In the genomic region with DNA sequence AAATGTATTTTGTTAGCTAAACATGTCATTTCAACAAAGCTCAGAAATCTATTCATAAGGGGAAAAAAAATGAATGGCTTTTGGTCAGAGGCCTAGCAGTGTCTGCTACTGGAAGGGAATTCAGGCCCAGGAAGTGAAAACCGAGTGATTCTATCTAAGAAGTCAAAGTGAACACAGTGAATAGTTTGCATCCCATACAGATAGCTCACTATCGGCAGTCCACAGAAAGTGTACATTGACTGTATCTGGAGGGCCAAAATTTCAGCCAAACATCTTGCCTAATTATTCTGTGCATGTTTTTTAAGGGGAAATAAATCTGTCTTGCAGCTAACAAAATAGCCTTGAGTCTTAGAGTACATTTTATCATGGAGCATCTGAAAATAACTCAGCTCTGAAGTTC, we compare ENCODE assay signal across 34 cellular contexts.
"Had no signal": no experiment of that assay in that cellular context is flagged by ENCODE, and none has a peak within 500 bp of the region (broad histone marks: within the 10 kb centered on the region; RNA-seq: fewer than 3 reads in every experiment).

No MANE protein-coding gene starts in this region.

- DNase-seq: activated CD4-positive, alpha-beta T cell treated with anti-CD3 and anti-CD28 coated beads for 48 hours; activated CD4-positive, alpha-beta T cell treated with anti-CD3 and anti-CD28 coated beads, Interleukin-2, amount 50 U/mL, for 48 hours; activated CD8-positive, alpha-beta memory T cell treated with anti-CD3 and anti-CD28 coated beads, Interleukin-2, amount 50 U/mL, for 4 hours; activated gamma-delta T cell; activated naive CD4-positive, alpha-beta T cell treated with anti-CD3 and anti-CD28 coated beads, Interleukin-2, amount 50 U/mL, for 16 hours; activated naive CD8-positive, alpha-beta T cell treated with anti-CD3 and anti-CD28 coated beads, Interleukin-2, amount 50 U/mL, for 24 hours; activated T-cell treated with anti-CD3 and anti-CD28 coated beads, Interleukin-2, amount 50 U/mL, for 1 hour; dermis blood vessel endothelial cell; effector CD4-positive, alpha-beta T cell; hippocampal formation; immature natural killer cell; naive B cell; nephron progenitor cell; ovary; right lobe of liver; stimulated activated CD4-positive, alpha-beta T cell treated with anti-CD3 and anti-CD28 coated beads, Interleukin-12 subunit alpha, Interleukin-12 subunit beta, amount 100 ng/mL, for 4 hours; stimulated activated CD4-positive, alpha-beta T cell treated with anti-CD3 and anti-CD28 coated beads, Interleukin-4, amount 100 ng/mL, for 1 hour; stimulated activated naive CD8-positive, alpha-beta T cell treated with anti-CD3 and anti-CD28 coated beads, Interleukin-15, amount 100 ng/mL, for 72 hours; substantia nigra; T-helper 9 cell; uterus; WERI-Rb-1 had no signal

- H3K36me3 ChIP-seq: esophagus muscularis mucosa, neutrophil, ovary, right lobe of liver, uterus, WERI-Rb-1 had no signal

- H3K27me3 Mint-ChIP-seq: activated naive CD8-positive, alpha-beta T cell treated with anti-CD3 and anti-CD28 coated beads, Interleukin-2, amount 50 U/mL, for 24 hours; progenitor cell of endocrine pancreas; stimulated activated naive CD8-positive, alpha-beta T cell treated with anti-CD3 and anti-CD28 coated beads, Interleukin-15, amount 100 ng/mL, for 72 hours had no signal

- ATAC-seq: activated CD4-positive, CD25-positive, alpha-beta regulatory T cell treated with anti-CD3 and anti-CD28 coated beads, Interleukin-2, amount 50 U/mL, for 24 hours; activated naive CD8-positive, alpha-beta T cell treated with anti-CD3 and anti-CD28 coated beads, Interleukin-2, amount 50 U/mL, for 24 hours; right lobe of liver; stimulated activated memory B cell treated with anti-CD40 and anti-IgM and Interleukin-4, amounts not matched to agents 10 μg/mL and 1 μg/mL and 100 μg/mL, for 72 hours; stimulated activated naive CD8-positive, alpha-beta T cell treated with anti-CD3 and anti-CD28 coated beads, Interleukin-15, amount 100 ng/mL, for 72 hours had no signal

- H3K4me1 ChIP-seq: esophagus muscularis mucosa, right lobe of liver, uterus had no signal

- H3K27ac ChIP-seq: esophagus muscularis mucosa, neutrophil, ovary, right lobe of liver, uterus, WERI-Rb-1 had no signal

- H3K9me3 ChIP-seq: esophagus muscularis mucosa, neutrophil, ovary, right lobe of liver, uterus had no signal

- H3K4me3 Mint-ChIP-seq: activated naive CD8-positive, alpha-beta T cell treated with anti-CD3 and anti-CD28 coated beads, Interleukin-2, amount 50 U/mL, for 24 hours; central memory CD8-positive, alpha-beta T cell; immature natural killer cell; mesothelial cell of epicardium; naive B cell; nephron progenitor cell; stimulated activated memory B cell treated with anti-CD40 and anti-IgM and Interleukin-4, amounts not matched to agents 10 μg/mL and 1 μg/mL and 100 μg/mL, for 72 hours; stimulated activated naive CD8-positive, alpha-beta T cell treated with anti-CD3 and anti-CD28 coated beads, Interleukin-15, amount 100 ng/mL, for 72 hours; T-helper 1 cell treated with Interleukin-12 subunit alpha and Interleukin-12 subunit beta and Interleukin-4 antibody, amounts not matched to agents 30 μg/mL and 1 μg/mL, for 36 hours; type B pancreatic cell had no signal

- H3K27ac Mint-ChIP-seq: immature natural killer cell; mesothelial cell of epicardium; naive B cell; nephron progenitor cell; progenitor cell of endocrine pancreas; stimulated activated memory B cell treated with anti-CD40 and anti-IgM and Interleukin-4, amounts not matched to agents 10 μg/mL and 1 μg/mL and 100 μg/mL, for 72 hours; T-helper 1 cell treated with Interleukin-12 subunit alpha and Interleukin-12 subunit beta and Interleukin-4 antibody, amounts not matched to agents 30 μg/mL and 1 μg/mL, for 36 hours; type B pancreatic cell had no signal

- H3K27me3 ChIP-seq: esophagus muscularis mucosa, neutrophil, ovary, right lobe of liver, uterus had no signal

- H3K9me3 Mint-ChIP-seq: activated naive CD8-positive, alpha-beta T cell treated with anti-CD3 and anti-CD28 coated beads, Interleukin-2, amount 50 U/mL, for 24 hours; central memory CD8-positive, alpha-beta T cell; immature natural killer cell; mesothelial cell of epicardium; nephron progenitor cell; stimulated activated memory B cell treated with anti-CD40 and anti-IgM and Interleukin-4, amounts not matched to agents 10 μg/mL and 1 μg/mL and 100 μg/mL, for 72 hours; T-helper 1 cell treated with Interleukin-12 subunit alpha and Interleukin-12 subunit beta and Interleukin-4 antibody, amounts not matched to agents 30 μg/mL and 1 μg/mL, for 36 hours; type B pancreatic cell had no signal

- H3K4me1 Mint-ChIP-seq: central memory CD8-positive, alpha-beta T cell; naive B cell; stimulated activated memory B cell treated with anti-CD40 and anti-IgM and Interleukin-4, amounts not matched to agents 10 μg/mL and 1 μg/mL and 100 μg/mL, for 72 hours had no signal

- H3K4me3 ChIP-seq: esophagus muscularis mucosa, ovary, right lobe of liver, uterus had no signal

- FAIRE-seq: bronchial epithelial cell, colon, frontal cortex had no signal

- H3K36me3 Mint-ChIP-seq: mesothelial cell of epicardium; naive B cell; stimulated activated memory B cell treated with anti-CD40 and anti-IgM and Interleukin-4, amounts not matched to agents 10 μg/mL and 1 μg/mL and 100 μg/mL, for 72 hours; type B pancreatic cell had no signal
